ENCODE assay signal across 8 cellular contexts in genomic region chr2:8680931-8681760, GRCh38. TPM values are rescaled to one million over a fixed set of nuclear protein-coding genes. Genes with fewer than 3 reads are reported as not detected.
A peak's percentile ranks its signal among the peaks of the same experiment; 100 is the strongest.
DNase-seq lines count a peak whose midpoint lies in the region; ATAC-seq lines count a peak whose summit lies in the region.

No MANE protein-coding gene starts in this region.

- H3K4me3 ChIP-seq in adipocyte (ENCODE audit: low read length) (peak overlapping the region; percentile 91), rectal smooth muscle tissue (ENCODE audit: low read length) (peak overlapping the region; percentile 75)

- H3K4me1 ChIP-seq in ES-I3 (ENCODE audit: insufficient read depth, low read length) (peaks cover 13% of the 10 kb centered on the region; the same call in 1 of the 2 replicates), adipocyte (ENCODE audit: control insufficient read depth, insufficient read depth, low read length) (peaks cover 39% of the 10 kb centered on the region), rectal smooth muscle tissue (ENCODE audit: control insufficient read depth, insufficient read depth, low read length) (peaks cover 14% of the 10 kb centered on the region)

- peak overlapping the region; percentile 99 for H3K27ac ChIP-seq in rectal smooth muscle tissue (ENCODE audit: low read depth, low read length)

- H3K9me3 ChIP-seq in ES-I3 (ENCODE audit: control insufficient read depth, insufficient read depth, low read length) (no peaks in the 10 kb centered on the region), adipocyte (ENCODE audit: control insufficient read depth, low read length) (no peaks in the 10 kb centered on the region)

- DNase-seq in NCI-H1105 treated with DMSO at 0.1 percent for 48 hours (lab: John Stamatoyannopoulos, UW) (peak; percentile 83), T follicular helper cell (ENCODE audit: low read depth) (peak; percentile 45), adipocyte (ENCODE audit: low read depth) (peak; percentile 93), left ventricle myocardium superior (peak; percentile 66), islet precursor cell (no peak)

- H3K27me3 ChIP-seq in adipocyte (replicated peaks; ENCODE audit: control insufficient read depth, insufficient read depth, low read length) (no peaks in the 10 kb centered on the region), rectal smooth muscle tissue (ENCODE audit: control insufficient read depth, insufficient read depth, low read length) (no peaks in the 10 kb centered on the region)

- intact Hi-C loops in left ventricle myocardium superior (cut with micrococcal nuclease) = loop anchor here (10.0 kb wide), 1 partner anchor 676 kb away; no protein-coding TSS in a partner anchor

- ATAC-seq in left ventricle myocardium superior (no peak), HG03196 (IDR thresholded peaks at IDR 0.05; ENCODE audit: unreplicated experiment) (no peak)

- peak overlapping the region; percentile 63; the same call in 1 of the 2 replicates for H3K9ac ChIP-seq in ES-I3 (ENCODE audit: low read depth, low read length)
- peak overlapping the region; percentile 98 for H3K9ac ChIP-seq in adipocyte (ENCODE audit: low read length)
- peak overlapping the region; percentile 58 for H3K9ac ChIP-seq in rectal smooth muscle tissue (ENCODE audit: low read length)

- H3K36me3 ChIP-seq in ES-I3 (ENCODE audit: insufficient read depth, low read length) (no peaks in the 10 kb centered on the region), adipocyte (ENCODE audit: control insufficient read depth, insufficient read depth, low read length, severe bottlenecking) (no peaks in the 10 kb centered on the region), rectal smooth muscle tissue (ENCODE audit: control insufficient read depth, insufficient read depth, low read length) (no peaks in the 10 kb centered on the region)

RNA-seq across cellular contexts. Expression of gene ID2, which starts 0.7 kb away (rescaled TPM):
- 30.0 TPM for total RNA-seq in left ventricle myocardium superior
